ENCODE assay signal across 17 cellular contexts in genomic region chr7:14720792-14721191, GRCh38.
"Had no signal": no experiment of that assay in that cellular context is flagged by ENCODE, and none has a peak within 500 bp of the region (broad histone marks: within the 10 kb centered on the region; RNA-seq: fewer than 3 reads in every experiment).

No MANE protein-coding gene starts in this region.

- H3K4me3 ChIP-seq: breast epithelium, esophagus muscularis mucosa, gastroesophageal sphincter, lower lobe of right lung, prostate gland, thoracic aorta had no signal

- H3K4me1 ChIP-seq: breast epithelium, lower lobe of right lung, prostate gland had no signal

- DNase-seq: activated CD4-positive, alpha-beta memory T cell treated with anti-CD3 and anti-CD28 coated beads for 36 hours; activated CD4-positive, alpha-beta T cell treated with anti-CD3 and anti-CD28 coated beads for 1 hour; activated effector memory CD4-positive, alpha-beta T cell treated with anti-CD3 and anti-CD28 coated beads, Interleukin-2, amount 50 U/mL, for 16 hours; activated T-cell treated with anti-CD3 and anti-CD28 coated beads, Interleukin-2, amount 50 U/mL, for 4 hours; endodermal cell; kidney glomerular epithelial cell; lower lobe of right lung; midbrain; naive B cell; stimulated activated CD4-positive, alpha-beta T cell treated with anti-CD3 and anti-CD28 coated beads, Interleukin-4, amount 100 ng/mL, for 1 hour; stimulated activated naive CD8-positive, alpha-beta T cell treated with anti-CD3 and anti-CD28 coated beads, Interleukin-15, amount 100 ng/mL, for 72 hours had no signal

- H3K9me3 ChIP-seq: breast epithelium, esophagus muscularis mucosa, gastroesophageal sphincter, lower lobe of right lung, neutrophil, prostate gland, thoracic aorta had no signal

- ATAC-seq: activated T-cell treated with anti-CD3 and anti-CD28 coated beads, Interleukin-2, amount 50 U/mL, for 4 hours; gastroesophageal sphincter; lower lobe of right lung; stimulated activated naive CD8-positive, alpha-beta T cell treated with anti-CD3 and anti-CD28 coated beads, Interleukin-15, amount 100 ng/mL, for 72 hours had no signal

- H3K27me3 ChIP-seq: breast epithelium, esophagus muscularis mucosa, gastroesophageal sphincter, neutrophil had no signal

- H3K27ac ChIP-seq: breast epithelium, esophagus muscularis mucosa, lower lobe of right lung, neutrophil, prostate gland, thoracic aorta had no signal

- H3K36me3 ChIP-seq: breast epithelium, esophagus muscularis mucosa, gastroesophageal sphincter, lower lobe of right lung, neutrophil, prostate gland, thoracic aorta had no signal
